Comparison of ENCODE assay signal across 15 cellular contexts in genomic region chr18:48336332-48336731, GRCh38.
DNase-seq lines count a peak whose midpoint lies in the region; ATAC-seq, FAIRE-seq and TF ChIP-seq lines count a peak whose summit lies in the region.
"Had no signal": no experiment of that assay in that cellular context is flagged by ENCODE, and none has a peak within 500 bp of the region (broad histone marks: within the 10 kb centered on the region; RNA-seq: fewer than 3 reads in every experiment).

No MANE protein-coding gene starts in this region.

- FAIRE-seq in bronchial epithelial cell (lab: Jason Lieb, UNC), result no peak
- FAIRE-seq: endothelial cell of umbilical vein, H54 had no signal

- no peak overlapping the region for H3K9ac ChIP-seq in MM.1S (ENCODE audit: low read length)

- H3K36me3 ChIP-seq in bronchial epithelial cell (ENCODE audit: control insufficient read depth, insufficient read depth, low read length), result no peaks in the 10 kb centered on the region
- no peaks in the 10 kb centered on the region for H3K36me3 ChIP-seq in lung (ENCODE audit: control insufficient read depth in 2 of 2, insufficient read depth in 2 of 2, low read length in 2 of 2)
- no peaks in the 10 kb centered on the region for H3K36me3 ChIP-seq in MM.1S (replicated peaks; ENCODE audit: insufficient read depth, low read length)

- H3K4me3 ChIP-seq in bronchial epithelial cell (ENCODE audit: low read depth, low read length), result no peak overlapping the region
- no peak overlapping the region for H3K4me3 ChIP-seq in lung
- H3K4me3 ChIP-seq in MM.1S (ENCODE audit: low read length), result no peak overlapping the region
- H3K4me3 ChIP-seq: body of pancreas had no signal

- no peak overlapping the region for H2AFZ ChIP-seq in MM.1S (ENCODE audit: low read length)

- no peaks in the 10 kb centered on the region for H3K9me3 ChIP-seq in lung (ENCODE audit: control insufficient read depth in 2 of 2, insufficient read depth in 1 of 2, low read length in 1 of 2)
- no peaks in the 10 kb centered on the region for H3K9me3 ChIP-seq in MM.1S (replicated peaks; ENCODE audit: insufficient read depth, low read length)
- H3K9me3 ChIP-seq: body of pancreas had no signal

- no peaks in the 10 kb centered on the region for H4K20me1 ChIP-seq in MM.1S (ENCODE audit: insufficient read depth, low read length)

- H3K79me2 ChIP-seq in MM.1S (ENCODE audit: low read length), result no peaks in the 10 kb centered on the region

- no peaks in the 10 kb centered on the region for H3F3A ChIP-seq in MM.1S (ENCODE audit: insufficient read depth, low read length)

- H3K27ac ChIP-seq in lung (ENCODE audit: low read depth in 1 of 2, low read length in 1 of 2) (peak overlapping the region in 1 of 2 donors; percentile 32), MM.1S (ENCODE audit: low read length) (no peak overlapping the region)
- H3K27ac ChIP-seq: body of pancreas had no signal

- H3K27me3 ChIP-seq in bronchial epithelial cell (ENCODE audit: control insufficient read depth, insufficient read depth, low read length) (no peaks in the 10 kb centered on the region), lung (ENCODE audit: control insufficient read depth, insufficient read depth) (no peaks in the 10 kb centered on the region), MM.1S (replicated peaks; ENCODE audit: insufficient read depth, low read length) (no peaks in the 10 kb centered on the region)
- H3K27me3 ChIP-seq: body of pancreas had no signal

- 65 to 74% methylated on average over 8 of the region's 8 CpGs for WGBS in lung, 2 donors

- H3K4me1 ChIP-seq in lung (ENCODE audit: control insufficient read depth in 2 of 2, insufficient read depth in 2 of 2, low read length in 2 of 2) (peaks cover 0 to 9% of the 10 kb centered on the region in 2 donors), MM.1S (ENCODE audit: low read length) (no peaks in the 10 kb centered on the region)
- H3K4me1 ChIP-seq: body of pancreas had no signal

- H3K9me2 ChIP-seq in MM.1S (replicated peaks; ENCODE audit: insufficient read depth, low read length), result no peaks in the 10 kb centered on the region

- peak; percentile 70 for DNase-seq in COLO668 (lab: John Stamatoyannopoulos, UW; ENCODE audit: unreplicated experiment)
- DNase-seq in NCI-H345 (lab: John Stamatoyannopoulos, UW), result peak; percentile 64
- DNase-seq in bronchial epithelial cell (ENCODE audit: low read depth), result no peak
- no peak for DNase-seq in lung (ENCODE audit: low spot score)
- DNase-seq in NOMO-1 treated with DMSO at 0.1 percent for 48 hours (lab: John Stamatoyannopoulos, UW; ENCODE audit: unreplicated experiment), result no peak
- no peak for DNase-seq in MM.1S
- DNase-seq in GOT3 (lab: John Stamatoyannopoulos, UW), result no peak
- DNase-seq: activated CD4-positive, alpha-beta memory T cell treated with anti-CD3 and anti-CD28 coated beads, Interleukin-2, amount 10 ng/mL, durations not matched to agents 7 days and 5 days; activated effector memory CD4-positive, alpha-beta T cell treated with Interleukin-2 at 50 U/mL for 16 hours; body of pancreas; NCI-H82 had no signal

- TF ChIP-seq CTCF in bronchial epithelial cell (IDR thresholded peaks at IDR 0.05; ENCODE audit: insufficient read depth, low read length, severe bottlenecking) (peak; percentile 48), lung (IDR thresholded peaks at IDR 0.05; ENCODE audit: control extremely low read depth, extremely low read depth) (no peak), MM.1S (IDR thresholded peaks at IDR 0.05; ENCODE audit: low read length) (no peak)

- peak; percentile 31 for ATAC-seq in lung (ENCODE audit: insufficient read depth, low FRiP score)
- ATAC-seq in GM19328 (IDR thresholded peaks at IDR 0.05; ENCODE audit: unreplicated experiment), result no peak
- ATAC-seq: body of pancreas; stimulated activated memory B cell treated with anti-CD40 and anti-IgM and Interleukin-4, amounts not matched to agents 10 μg/mL and 1 μg/mL and 100 μg/mL, for 72 hours had no signal

- no peak overlapping the region for H3K4me2 ChIP-seq in MM.1S (ENCODE audit: low read depth, low read length)

Comparison
In these comparisons a context has a peak if more than half of its experiments do, and no peak if none do; other contexts are left out.
1. DNase-seq: peak in COLO668 (single experiment) and NCI-H345 (single experiment); none in bronchial epithelial cell (single experiment), lung (single experiment), NOMO-1 treated with DMSO at 0.1 percent for 48 hours (single experiment), MM.1S (single experiment) and GOT3 (single experiment).